ENCODE assay signal across 15 cellular contexts in the genomic region with DNA sequence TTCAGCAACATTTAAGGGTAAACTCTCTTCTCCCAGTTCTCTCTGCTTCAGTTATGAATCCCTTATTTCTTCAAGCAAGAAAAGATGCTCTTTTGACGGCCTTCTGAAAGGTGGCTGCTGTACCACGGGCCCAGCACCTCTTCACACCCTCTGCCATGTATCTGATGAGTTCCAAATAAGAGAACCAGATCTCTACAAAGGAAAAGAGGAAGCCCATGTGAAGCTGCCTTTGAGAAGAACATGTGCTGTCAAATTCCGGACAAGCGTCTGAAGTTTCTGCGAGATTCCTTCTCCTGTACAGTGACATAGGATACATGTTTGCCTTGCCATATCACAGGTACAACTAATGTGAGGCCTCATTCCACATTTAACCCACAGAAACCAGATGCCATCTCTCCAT. TPM values are rescaled to one million over a fixed set of nuclear protein-coding genes. Genes with fewer than 3 reads are reported as not detected.
A peak's percentile ranks its signal among the peaks of the same experiment; 100 is the strongest.
DNase-seq lines count a peak whose midpoint lies in the region; ATAC-seq and TF ChIP-seq lines count a peak whose summit lies in the region.
"Had no signal": no experiment of that assay in that cellular context is flagged by ENCODE, and none has a peak within 500 bp of the region (broad histone marks: within the 10 kb centered on the region; RNA-seq: fewer than 3 reads in every experiment).

No MANE protein-coding gene starts in this region.

- H3K4me3 Mint-ChIP-seq in T-cell, result no peak overlapping the region
- H3K4me3 Mint-ChIP-seq in endodermal cell, result no peak overlapping the region

- peaks cover 15% of the 10 kb centered on the region for H3K36me3 ChIP-seq in endodermal cell (ENCODE audit: control insufficient read depth, insufficient read depth, low read length)
- H3K36me3 ChIP-seq in upper lobe of right lung, result peaks cover 5% of the 10 kb centered on the region
- H3K36me3 ChIP-seq in right atrium auricular region, result no peaks in the 10 kb centered on the region
- H3K36me3 ChIP-seq: esophagus squamous epithelium had no signal

- H3K4me1 Mint-ChIP-seq in T-cell (peaks cover 80 to 93% (median 84%) of the 10 kb centered on the region in 3 donors), endodermal cell (peaks cover 22% of the 10 kb centered on the region)

- no peak for ATAC-seq in T-cell (replicated peaks in 1 of 4)
- ATAC-seq in upper lobe of right lung, result peak; percentile 5
- ATAC-seq in GM18519 (IDR thresholded peaks at IDR 0.05; ENCODE audit: low FRiP score, unreplicated experiment), result no peak
- ATAC-seq: HCT116, lower lobe of right lung had no signal

- peak overlapping the region; percentile 93 to 95 for H3K27ac Mint-ChIP-seq in T-cell
- no peak overlapping the region for H3K27ac Mint-ChIP-seq in endodermal cell

- intact Hi-C loops in upper lobe of right lung (cut with DNase I), result no loop called here

- H3K27me3 Mint-ChIP-seq in T-cell, result no peaks in the 10 kb centered on the region
- H3K27me3 Mint-ChIP-seq in endodermal cell (ENCODE audit: insufficient read depth), result no peaks in the 10 kb centered on the region

- H3K27ac ChIP-seq in endodermal cell (ENCODE audit: low read depth, low read length) (no peak overlapping the region), upper lobe of right lung (peak overlapping the region; percentile 14), right atrium auricular region (peak overlapping the region in 1 of 2 donors; percentile 38)

- no peak overlapping the region for H3K4me3 ChIP-seq in endodermal cell (ENCODE audit: low read length)
- no peak overlapping the region for H3K4me3 ChIP-seq in upper lobe of right lung
- H3K4me3 ChIP-seq in right atrium auricular region, result no peak overlapping the region
- H3K4me3 ChIP-seq: esophagus squamous epithelium, lower lobe of right lung had no signal

- no peak overlapping the region for H3K9ac ChIP-seq in endodermal cell (ENCODE audit: extremely low read depth, low read length, poor library complexity, severe bottlenecking)

- CTCF ChIA-PET in T-cell (lab: Charles Lee), result interaction anchor here in 1 of 2 donors (0.6 kb wide), 1 partner anchor 16 kb away, joined by 4 read pairs; no protein-coding TSS in a partner anchor

- H3K36me3 Mint-ChIP-seq in T-cell (peaks cover 20% of the 10 kb centered on the region), endodermal cell (ENCODE audit: low read depth) (peaks cover 6% of the 10 kb centered on the region)

- TF ChIP-seq CTCF in endodermal cell (conservative IDR thresholded peaks at IDR 0.05) (peak; percentile 9), upper lobe of right lung (IDR thresholded peaks at IDR 0.05) (no peak), right atrium auricular region (IDR thresholded peaks at IDR 0.05) (no peak)

- no peaks in the 10 kb centered on the region for H3K27me3 ChIP-seq in endodermal cell (ENCODE audit: control insufficient read depth, insufficient read depth, low read length, poor library complexity, severe bottlenecking)
- no peaks in the 10 kb centered on the region for H3K27me3 ChIP-seq in upper lobe of right lung
- H3K27me3 ChIP-seq in right atrium auricular region, result no peaks in the 10 kb centered on the region
- H3K27me3 ChIP-seq: esophagus squamous epithelium had no signal

- POLR2A ChIA-PET in T-cell (lab: Charles Lee), result no interaction called here

- H3K4me1 ChIP-seq in endodermal cell (ENCODE audit: control insufficient read depth, insufficient read depth, low read length) (no peaks in the 10 kb centered on the region), upper lobe of right lung (peaks cover 50% of the 10 kb centered on the region), right atrium auricular region (peaks cover 0 to 22% of the 10 kb centered on the region in 2 donors)

- 94 to 96% methylated on average over 4 to 5 of the region's 5 CpGs for WGBS in endodermal cell (ENCODE audit: insufficient coverage in 1 of 2, insufficient read length in 1 of 2), 2 experiments

- no peaks in the 10 kb centered on the region for H3K9me3 ChIP-seq in endodermal cell (ENCODE audit: control insufficient read depth, low read length)
- H3K9me3 ChIP-seq in upper lobe of right lung, result no peaks in the 10 kb centered on the region
- H3K9me3 ChIP-seq in right atrium auricular region, result no peaks in the 10 kb centered on the region
- H3K9me3 ChIP-seq: esophagus squamous epithelium, lower lobe of right lung had no signal

- peak; percentile 54 for DNase-seq in activated effector memory CD4-positive, alpha-beta T cell treated with anti-CD3 and anti-CD28 coated beads, Interleukin-2, amount 50 U/mL, for 16 hours
- no peak for DNase-seq in activated effector memory CD4-positive, alpha-beta T cell treated with Interleukin-2 at 50 U/mL for 16 hours
- DNase-seq in T-cell (no peak), endodermal cell (peak; percentile 18), upper lobe of right lung (no peak), DMS153 treated with DMSO at 0.1 percent for 48 hours (lab: John Stamatoyannopoulos, UW; ENCODE audit: unreplicated experiment) (no peak), right atrium auricular region (ENCODE audit: low spot score) (no peak)
- DNase-seq: activated gamma-delta T cell treated with Interleukin-2 at 50 U/mL for 16 hours; esophagus squamous epithelium; lower lobe of right lung; NCI-H1436; NCI-H446 treated with DMSO at 0.1 percent for 48 hours; stimulated activated CD4-positive, alpha-beta T cell treated with anti-CD3 and anti-CD28 coated beads, Interleukin-12 subunit alpha, Interleukin-12 subunit beta, amount 100 ng/mL, for 4 hours had no signal

- no peaks in the 10 kb centered on the region for H3K9me3 Mint-ChIP-seq in T-cell
- H3K9me3 Mint-ChIP-seq in endodermal cell, result no peaks in the 10 kb centered on the region

RNA-seq across cellular contexts. Expression of a gene that starts 59.2 kb away (rescaled TPM):
- total RNA-seq in T-cell (10 to 100 TPM; 25.0 to 66.7 (median 41.7) TPM), endodermal cell (10 to 100 TPM; 25.8 to 30.3 TPM), upper lobe of right lung (110 TPM), right atrium auricular region (10 to 100 TPM; 14.4 to 18.4 TPM)
- 12.5 TPM for polyA plus RNA-seq in endodermal cell (2013, experiment 1 of 2)
- polyA plus RNA-seq in endodermal cell (2013, experiment 2 of 2), result 14.0 TPM

Comparison
In these comparisons a context has a peak if more than half of its experiments do, and no peak if none do; other contexts are left out.
1. DNase-seq: peak in activated effector memory CD4-positive, alpha-beta T cell treated with anti-CD3 and anti-CD28 coated beads, Interleukin-2, amount 50 U/mL, for 16 hours (single experiment) and endodermal cell (single experiment); none in activated effector memory CD4-positive, alpha-beta T cell treated with Interleukin-2 at 50 U/mL for 16 hours (single experiment), T-cell (0 of 34), upper lobe of right lung (single experiment), DMS153 treated with DMSO at 0.1 percent for 48 hours (single experiment) and right atrium auricular region (single experiment).